19 cellular contexts compared by ENCODE assay signal in genomic region chr20:56522311-56522710, GRCh38. TPM values are rescaled to one million over a fixed set of nuclear protein-coding genes. Genes with fewer than 3 reads are reported as not detected.
A peak's percentile ranks its signal among the peaks of the same experiment; 100 is the strongest.
DNase-seq lines count a peak whose midpoint lies in the region; ATAC-seq, FAIRE-seq and TF ChIP-seq lines count a peak whose summit lies in the region.
"Had no signal": no experiment of that assay in that cellular context is flagged by ENCODE, and none has a peak within 500 bp of the region (broad histone marks: within the 10 kb centered on the region; RNA-seq: fewer than 3 reads in every experiment).

No MANE protein-coding gene starts in this region.

- H3K36me3 Mint-ChIP-seq in chondrocyte (ENCODE audit: low read depth) = peaks cover 29% of the 10 kb centered on the region
- peaks cover 55% of the 10 kb centered on the region for H3K36me3 Mint-ChIP-seq in activated CD4-positive, alpha-beta T cell treated with anti-CD3 and anti-CD28 coated beads, Interleukin-2, amount 10 ng/mL, durations not matched to agents 24 days and 14 days (ENCODE audit: low read depth)

- H3K27ac Mint-ChIP-seq in chondrocyte (ENCODE audit: unreplicated experiment) = no peak overlapping the region
- no peak overlapping the region for H3K27ac Mint-ChIP-seq in activated CD4-positive, alpha-beta T cell treated with anti-CD3 and anti-CD28 coated beads, Interleukin-2, amount 10 ng/mL, durations not matched to agents 24 days and 14 days
- H3K27ac Mint-ChIP-seq: B cell, GM23338, IgD-negative memory B cell had no signal

- no peak for TF ChIP-seq EP300 in HepG2 (IDR thresholded peaks at IDR 0.05; ENCODE audit: low read depth in 2 of 2, low read length in 2 of 2)
- TF ChIP-seq EP300 in HepG2 (CRISPR knock-in tag; IDR thresholded peaks at IDR 0.05; ENCODE audit: borderline replicate concordance) = no peak

- ATAC-seq in HepG2 (peak; percentile 22), right lobe of liver (no peak), Panc1 (0 out of 2 replicates have a peak, but pooled peaks have one; percentile 21), upper lobe of right lung (no peak)
- ATAC-seq: GM23338 had no signal

- peaks cover 10% of the 10 kb centered on the region for H3K9me3 Mint-ChIP-seq in chondrocyte (ENCODE audit: low read depth)
- peaks cover 18% of the 10 kb centered on the region for H3K9me3 Mint-ChIP-seq in activated CD4-positive, alpha-beta T cell treated with anti-CD3 and anti-CD28 coated beads, Interleukin-2, amount 10 ng/mL, durations not matched to agents 24 days and 14 days

- POLR2A ChIA-PET in HepG2 (lab: Yijun Ruan, JAX) = interaction anchor here (0.6 kb wide), 1 partner anchor 39 kb away, joined by 4 read pairs; no protein-coding TSS in a partner anchor
- POLR2A ChIA-PET in Panc1 (lab: Charles Lee) = no interaction called here

- in situ Hi-C loops in HepG2 (cut with HindIII; ENCODE audit: extremely low pct_ligation_motif_present, low pct_unique_long_range_greater_than_20kb) (no loop called here), Panc1 (cut with HindIII; ENCODE audit: low pct_unique_long_range_greater_than_20kb, low sequenced_read_pairs) (no loop called here)

- intact Hi-C loops in HepG2 (cut with micrococcal nuclease; ENCODE audit: unreplicated experiment) = no loop called here
- intact Hi-C loops in right lobe of liver (cut with DNase I) = no loop called here
- intact Hi-C loops in Panc1 (cut with micrococcal nuclease; ENCODE audit: unreplicated experiment) = no loop called here
- intact Hi-C loops in upper lobe of right lung (cut with DNase I) = no loop called here
- intact Hi-C loops in activated CD4-positive, alpha-beta T cell treated with anti-CD3 and anti-CD28 coated beads, Interleukin-2, amount 10 ng/mL, durations not matched to agents 24 days and 14 days (cut with micrococcal nuclease) = no loop called here

- no peaks in the 10 kb centered on the region for H4K20me1 ChIP-seq in HepG2 (ENCODE audit: insufficient read depth, low read length)

- H3K9ac ChIP-seq in HepG2 (ENCODE audit: insufficient read depth, low read depth, low read length) = no peak overlapping the region

- no peaks in the 10 kb centered on the region for H3K27me3 Mint-ChIP-seq in chondrocyte (ENCODE audit: low read depth)
- H3K27me3 Mint-ChIP-seq in activated CD4-positive, alpha-beta T cell treated with anti-CD3 and anti-CD28 coated beads, Interleukin-2, amount 10 ng/mL, durations not matched to agents 24 days and 14 days = no peaks in the 10 kb centered on the region
- H3K27me3 Mint-ChIP-seq: B cell; CD4-positive, alpha-beta memory T cell; IgD-negative memory B cell had no signal

- BruUV-seq in HepG2 (replicated peaks; lab: Mats Ljungman, UMichigan) (no TSS peak), Panc1 (replicated peaks; lab: Mats Ljungman, UMichigan) (no TSS peak)

- no peaks in the 10 kb centered on the region for H3K79me2 ChIP-seq in HepG2 (ENCODE audit: insufficient read depth, low read length)

- TF ChIP-seq RAD21 in HepG2 (CRISPR knock-in tag; IDR thresholded peaks at IDR 0.05) = no peak

- no peak overlapping the region for H2AFZ ChIP-seq in HepG2 (ENCODE audit: low read length)
- H2AFZ ChIP-seq: GM23338 had no signal

- 94% methylated on average over 5 of the region's 6 CpGs for WGBS in HepG2 (ENCODE audit: low lambda C conversion rate)
- 78% methylated on average over 3 of the region's 6 CpGs for WGBS in right lobe of liver (ENCODE audit: insufficient coverage, low coverage, low lambda C conversion rate, missing lambda C conversion rate)

- H3K36me3 ChIP-seq in HepG2 (replicated peaks in 1 of 2; ENCODE audit: control insufficient read depth in 1 of 2, insufficient read depth in 2 of 2, low read length in 2 of 2) (peaks cover 17 to 29% of the 10 kb centered on the region in 2 experiments; a peak in 4 of 5 replicates), right lobe of liver (peaks cover 0 to 24% (median 17%) of the 10 kb centered on the region in 4 donors), Panc1 (ENCODE audit: control insufficient read depth, insufficient read depth, low read length) (peaks cover 3% of the 10 kb centered on the region; the same call in 1 of the 2 replicates), upper lobe of right lung (peaks cover 30% of the 10 kb centered on the region)

- no peak overlapping the region for H3K4me2 ChIP-seq in HepG2 (ENCODE audit: low read depth, low read length)
- H3K4me2 ChIP-seq: GM23338 had no signal

- no peak for TF ChIP-seq POLR2A in HepG2 (IDR thresholded peaks at IDR 0.05; ENCODE audit: insufficient read depth in 1 of 2, low read depth in 2 of 2, low read length in 2 of 2)
- TF ChIP-seq POLR2A in right lobe of liver (IDR thresholded peaks at IDR 0.05) = no peak

- no peaks in the 10 kb centered on the region for H3K4me1 Mint-ChIP-seq in chondrocyte (ENCODE audit: low read depth)
- H3K4me1 Mint-ChIP-seq in activated CD4-positive, alpha-beta T cell treated with anti-CD3 and anti-CD28 coated beads, Interleukin-2, amount 10 ng/mL, durations not matched to agents 24 days and 14 days = peaks cover 5% of the 10 kb centered on the region
- H3K4me1 Mint-ChIP-seq: B cell, GM23338 had no signal

- H3K4me3 ChIP-seq in HepG2 (replicated peaks in 1 of 3; ENCODE audit: insufficient read depth in 1 of 3, low read depth in 2 of 3, low read length in 3 of 3) (no peak overlapping the region), right lobe of liver (no peak overlapping the region), Panc1 (ENCODE audit: low read depth in 2 of 2, low read length in 2 of 2) (no peak overlapping the region), upper lobe of right lung (no peak overlapping the region)
- H3K4me3 ChIP-seq: GM23338 had no signal

- H3K27ac ChIP-seq in HepG2 (ENCODE audit: extremely low read length, insufficient read depth, low read length) (no peak overlapping the region), right lobe of liver (no peak overlapping the region), Panc1 (ENCODE audit: low read length) (no peak overlapping the region), upper lobe of right lung (no peak overlapping the region)

- FAIRE-seq in HepG2 (lab: Jason Lieb, UNC) = no peak
- FAIRE-seq: A204.1, GM18507 had no signal

- H3K9me3 ChIP-seq in HepG2 (ENCODE audit: low read length) (peaks cover 16% of the 10 kb centered on the region; the same call in 1 of the 2 replicates), right lobe of liver (no peaks in the 10 kb centered on the region), Panc1 (ENCODE audit: control insufficient read depth, insufficient read depth, low read depth, low read length) (no peaks in the 10 kb centered on the region), upper lobe of right lung (peaks cover 12% of the 10 kb centered on the region)

- H3K4me1 ChIP-seq in HepG2 (ENCODE audit: insufficient read depth, low read length) (peaks cover 6% of the 10 kb centered on the region; the same call in 1 of the 2 replicates), right lobe of liver (no peaks in the 10 kb centered on the region), Panc1 (ENCODE audit: control insufficient read depth, insufficient read depth, low read length) (no peaks in the 10 kb centered on the region), upper lobe of right lung (no peaks in the 10 kb centered on the region)

- no peak for DNase-seq in HepG2 (ENCODE audit: low spot score)
- no peak for DNase-seq in right lobe of liver
- DNase-seq in Panc1 (ENCODE audit: low read depth, low spot score) = no peak
- DNase-seq in chondrocyte (ENCODE audit: low spot score) = peak; percentile 38
- DNase-seq in upper lobe of right lung = peak; percentile 49
- no peak for DNase-seq in islet precursor cell
- no peak for DNase-seq in NCI-H2029 treated with DMSO at 0.1 percent for 48 hours (lab: John Stamatoyannopoulos, UW)
- no peak for DNase-seq in activated CD4-positive, alpha-beta T cell treated with anti-CD3 and anti-CD28 coated beads, Interleukin-2, amount 10 ng/mL, durations not matched to agents 24 days and 14 days
- DNase-seq: C1 segment of cervical spinal cord; CD4-positive, alpha-beta memory T cell; DMS79; H7 had no signal

- CTCF ChIA-PET in HepG2 (lab: Yijun Ruan, JAX; ENCODE audit: low intra/inter-chr PET ratio, low total read pairs) (no interaction called here), Panc1 (lab: Charles Lee) (no interaction called here)

- H3K4me3 Mint-ChIP-seq in chondrocyte (ENCODE audit: unreplicated experiment) = no peak overlapping the region
- H3K4me3 Mint-ChIP-seq in activated CD4-positive, alpha-beta T cell treated with anti-CD3 and anti-CD28 coated beads, Interleukin-2, amount 10 ng/mL, durations not matched to agents 24 days and 14 days = no peak overlapping the region
- H3K4me3 Mint-ChIP-seq: B cell, GM23338 had no signal

- TF ChIP-seq CTCF in HepG2 (CRISPR knock-in tag; IDR thresholded peaks at IDR 0.05) (no peak), right lobe of liver (IDR thresholded peaks at IDR 0.05) (no peak), Panc1 (IDR thresholded peaks at IDR 0.05) (no peak), chondrocyte (IDR thresholded peaks at IDR 0.05) (no peak), upper lobe of right lung (IDR thresholded peaks at IDR 0.05) (no peak)

- no peaks in the 10 kb centered on the region; a peak in 1 of 5 replicates for H3K27me3 ChIP-seq in HepG2 (ENCODE audit: control insufficient read depth in 1 of 2, insufficient read depth in 2 of 2, low read length in 2 of 2)
- no peaks in the 10 kb centered on the region for H3K27me3 ChIP-seq in right lobe of liver
- no peaks in the 10 kb centered on the region for H3K27me3 ChIP-seq in Panc1 (ENCODE audit: control insufficient read depth, insufficient read depth, low read length)
- no peaks in the 10 kb centered on the region for H3K27me3 ChIP-seq in upper lobe of right lung

RNA-seq across cellular contexts. Expression of gene FAM209A, which starts 2.2 kb away (rescaled TPM):
- total RNA-seq in HepG2 (2016; rRNA removed; fragmentation: Illumina TruSeq; extraction: Trizol) = 0.15 TPM in 1 of 2 replicates, not detected in the other
- total RNA-seq in HepG2 (2016; cell fraction: cytosol; rRNA removed; fragmentation: Illumina TruSeq; extraction: Trizol; ENCODE audit: low read depth) = not detected in 2 replicates
- total RNA-seq in HepG2 (2016; cell fraction: insoluble cytoplasmic fraction; rRNA removed; fragmentation: Illumina TruSeq; extraction: Trizol) = 0.22 TPM in 1 of 2 replicates, not detected in the other
- total RNA-seq in HepG2 (2016; cell fraction: membrane; rRNA removed; fragmentation: Illumina TruSeq; extraction: Trizol) = not detected in 2 replicates
- total RNA-seq in HepG2 (2016; cell fraction: nucleus; rRNA removed; fragmentation: Illumina TruSeq; extraction: Trizol) = 0.59 and 1.0 TPM in 2 replicates
- polyA plus RNA-seq in HepG2 (2011; rRNA removed) = 0.36 and 0.51 TPM in 2 replicates
- polyA plus RNA-seq in HepG2 (2011; cell fraction: cytosol; rRNA removed) = 0.12 TPM in 1 of 2 replicates, not detected in the other
- polyA plus RNA-seq in HepG2 (2011; cell fraction: nucleus; rRNA removed) = 1.5 and 2.4 TPM in 2 replicates
- polyA plus RNA-seq in HepG2 (2012) = 0.31 and 0.37 TPM in 2 replicates
- not detected in 2 replicates for polyA plus RNA-seq in HepG2 (2016; cell fraction: cytosol; fragmentation: Illumina TruSeq; extraction: Trizol; ENCODE audit: low read depth)
- not detected in 2 replicates for polyA plus RNA-seq in HepG2 (2016; cell fraction: insoluble cytoplasmic fraction; fragmentation: Illumina TruSeq; extraction: Trizol; ENCODE audit: low read depth)
- polyA plus RNA-seq in HepG2 (2016; cell fraction: membrane; fragmentation: Illumina TruSeq; extraction: Trizol; ENCODE audit: low read depth) = not detected in 2 replicates
- 0.75 and 1.6 TPM in 2 replicates for polyA plus RNA-seq in HepG2 (2016; cell fraction: nucleus; fragmentation: Illumina TruSeq; extraction: Trizol; ENCODE audit: insufficient read depth, low read depth)
- 0.44 and 1.8 TPM in 2 replicates for polyA minus RNA-seq in HepG2 (2011; rRNA and poly(A)+ RNA removed; ENCODE audit: low replicate concordance)
- not detected in 2 replicates for polyA minus RNA-seq in HepG2 (2011; cell fraction: cytosol; rRNA and poly(A)+ RNA removed)
- 2.2 and 2.4 TPM in 2 replicates for polyA minus RNA-seq in HepG2 (2011; cell fraction: nucleus; rRNA and poly(A)+ RNA removed)
- total RNA-seq in right lobe of liver = under 1 TPM in 2 of 6 experiments, not detected in 4; 0.24 to 0.37 TPM
- not detected for total RNA-seq in Panc1 (2021; ENCODE audit: unreplicated experiment)
- polyA plus RNA-seq in Panc1 (2012; ENCODE audit: insufficient read length) = not detected
- total RNA-seq in chondrocyte = 0.55 to 0.58 TPM in 2 of 3 replicates, not detected in the other
- total RNA-seq in upper lobe of right lung = 0.87 TPM
- total RNA-seq in activated CD4-positive, alpha-beta T cell treated with anti-CD3 and anti-CD28 coated beads, Interleukin-2, amount 10 ng/mL, durations not matched to agents 24 days and 14 days = 0.90 and 1.2 TPM in 2 replicates
- total RNA-seq: G401, GM23338 had no signal
- polyA plus RNA-seq: GM23338, IgD-negative memory B cell had no signal

RNA-seq across cellular contexts. Expression of gene FAM209B, which starts 10.7 kb away (rescaled TPM):
- total RNA-seq in HepG2 (2016; rRNA removed; fragmentation: Illumina TruSeq; extraction: Trizol) (0.24 and 0.32 TPM in 2 replicates), right lobe of liver (under 1 TPM in 1 of 6 experiments, not detected in 5; 0.44 TPM), Panc1 (2021; ENCODE audit: unreplicated experiment) (not detected), chondrocyte (not detected in 3 replicates), upper lobe of right lung (not detected)
- not detected in 2 replicates for total RNA-seq in HepG2 (2016; cell fraction: cytosol; rRNA removed; fragmentation: Illumina TruSeq; extraction: Trizol; ENCODE audit: low read depth)
- total RNA-seq in HepG2 (2016; cell fraction: insoluble cytoplasmic fraction; rRNA removed; fragmentation: Illumina TruSeq; extraction: Trizol) = 0.30 and 0.61 TPM in 2 replicates
- total RNA-seq in HepG2 (2016; cell fraction: membrane; rRNA removed; fragmentation: Illumina TruSeq; extraction: Trizol) = not detected in 2 replicates
- not detected in 2 replicates for total RNA-seq in HepG2 (2016; cell fraction: nucleus; rRNA removed; fragmentation: Illumina TruSeq; extraction: Trizol)
- polyA plus RNA-seq in HepG2 (2011; rRNA removed) = 0.10 and 0.42 TPM in 2 replicates
- polyA plus RNA-seq in HepG2 (2011; cell fraction: cytosol; rRNA removed) = not detected in 2 replicates
- polyA plus RNA-seq in HepG2 (2011; cell fraction: nucleus; rRNA removed) = 0.59 TPM in 1 of 2 replicates, not detected in the other
- polyA plus RNA-seq in HepG2 (2012) = not detected in 2 replicates
- not detected in 2 replicates for polyA plus RNA-seq in HepG2 (2016; cell fraction: cytosol; fragmentation: Illumina TruSeq; extraction: Trizol; ENCODE audit: low read depth)
- 0.51 TPM in 1 of 2 replicates, not detected in the other for polyA plus RNA-seq in HepG2 (2016; cell fraction: insoluble cytoplasmic fraction; fragmentation: Illumina TruSeq; extraction: Trizol; ENCODE audit: low read depth)
- polyA plus RNA-seq in HepG2 (2016; cell fraction: membrane; fragmentation: Illumina TruSeq; extraction: Trizol; ENCODE audit: low read depth) = not detected in 2 replicates
- polyA plus RNA-seq in HepG2 (2016; cell fraction: nucleus; fragmentation: Illumina TruSeq; extraction: Trizol; ENCODE audit: insufficient read depth, low read depth) = 0.81 and 0.85 TPM in 2 replicates
- not detected in 2 replicates for polyA minus RNA-seq in HepG2 (2011; rRNA and poly(A)+ RNA removed; ENCODE audit: low replicate concordance)
- polyA minus RNA-seq in HepG2 (2011; cell fraction: cytosol; rRNA and poly(A)+ RNA removed) = not detected in 2 replicates
- not detected in 2 replicates for polyA minus RNA-seq in HepG2 (2011; cell fraction: nucleus; rRNA and poly(A)+ RNA removed)
- not detected for polyA plus RNA-seq in Panc1 (2012; ENCODE audit: insufficient read length)
- total RNA-seq in activated CD4-positive, alpha-beta T cell treated with anti-CD3 and anti-CD28 coated beads, Interleukin-2, amount 10 ng/mL, durations not matched to agents 24 days and 14 days = 1.3 and 1.5 TPM in 2 replicates
- total RNA-seq: G401, GM23338, HT-29 had no signal

RNA-seq across cellular contexts. Expression of gene RTF2, which starts 53.9 kb away (rescaled TPM):
- 142 and 202 TPM in 2 replicates for total RNA-seq in HepG2 (2016; rRNA removed; fragmentation: Illumina TruSeq; extraction: Trizol)
- total RNA-seq in HepG2 (2016; cell fraction: cytosol; rRNA removed; fragmentation: Illumina TruSeq; extraction: Trizol; ENCODE audit: low read depth) = 22.9 and 24.0 TPM in 2 replicates
- total RNA-seq in HepG2 (2016; cell fraction: insoluble cytoplasmic fraction; rRNA removed; fragmentation: Illumina TruSeq; extraction: Trizol) = 146 and 210 TPM in 2 replicates
- total RNA-seq in HepG2 (2016; cell fraction: membrane; rRNA removed; fragmentation: Illumina TruSeq; extraction: Trizol) = 48.4 and 48.7 TPM in 2 replicates
- total RNA-seq in HepG2 (2016; cell fraction: nucleus; rRNA removed; fragmentation: Illumina TruSeq; extraction: Trizol) = 61.3 and 68.9 TPM in 2 replicates
- polyA plus RNA-seq in HepG2 (2011; rRNA removed) = 73.3 and 81.8 TPM in 2 replicates
- polyA plus RNA-seq in HepG2 (2011; cell fraction: cytosol; rRNA removed) = 75.5 and 78.1 TPM in 2 replicates
- polyA plus RNA-seq in HepG2 (2011; cell fraction: nucleus; rRNA removed) = 56.4 and 58.3 TPM in 2 replicates
- 65.9 and 76.5 TPM in 2 replicates for polyA plus RNA-seq in HepG2 (2012)
- 23.4 and 24.1 TPM in 2 replicates for polyA plus RNA-seq in HepG2 (2016; cell fraction: cytosol; fragmentation: Illumina TruSeq; extraction: Trizol; ENCODE audit: low read depth)
- polyA plus RNA-seq in HepG2 (2016; cell fraction: insoluble cytoplasmic fraction; fragmentation: Illumina TruSeq; extraction: Trizol; ENCODE audit: low read depth) = 194 and 208 TPM in 2 replicates
- polyA plus RNA-seq in HepG2 (2016; cell fraction: membrane; fragmentation: Illumina TruSeq; extraction: Trizol; ENCODE audit: low read depth) = 36.9 and 38.6 TPM in 2 replicates
- 117 and 121 TPM in 2 replicates for polyA plus RNA-seq in HepG2 (2016; cell fraction: nucleus; fragmentation: Illumina TruSeq; extraction: Trizol; ENCODE audit: insufficient read depth, low read depth)
- polyA minus RNA-seq in HepG2 (2011; rRNA and poly(A)+ RNA removed; ENCODE audit: low replicate concordance) = 51.8 and 70.9 TPM in 2 replicates
- polyA minus RNA-seq in HepG2 (2011; cell fraction: cytosol; rRNA and poly(A)+ RNA removed) = 30.7 and 31.2 TPM in 2 replicates
- polyA minus RNA-seq in HepG2 (2011; cell fraction: nucleus; rRNA and poly(A)+ RNA removed) = 36.6 and 37.0 TPM in 2 replicates
- 10 to 100 TPM; 29.9 to 40.1 (median 32.6) TPM for total RNA-seq in right lobe of liver
- total RNA-seq in Panc1 (2021; ENCODE audit: unreplicated experiment) = 89.2 TPM
- 85.2 TPM for polyA plus RNA-seq in Panc1 (2012; ENCODE audit: insufficient read length)
- total RNA-seq in chondrocyte = 61.2 to 79.3 TPM (median 64.7 TPM) in 3 replicates
- total RNA-seq in upper lobe of right lung = 77.4 TPM
- total RNA-seq in activated CD4-positive, alpha-beta T cell treated with anti-CD3 and anti-CD28 coated beads, Interleukin-2, amount 10 ng/mL, durations not matched to agents 24 days and 14 days = 92.3 and 96.5 TPM in 2 replicates

Comparison
In these comparisons a context has a peak if more than half of its experiments do, and no peak if none do; other contexts are left out.
1. ATAC-seq: peak in HepG2 (single experiment) and Panc1 (single experiment); none in right lobe of liver (0 of 4) and upper lobe of right lung (single experiment).
2. DNase-seq: peak in chondrocyte (single experiment) and upper lobe of right lung (single experiment); none in HepG2 (single experiment), right lobe of liver (0 of 3), Panc1 (single experiment), islet precursor cell (single experiment), NCI-H2029 treated with DMSO at 0.1 percent for 48 hours (single experiment) and activated CD4-positive, alpha-beta T cell treated with anti-CD3 and anti-CD28 coated beads, Interleukin-2, amount 10 ng/mL, durations not matched to agents 24 days and 14 days (single experiment).